1 cellular context compared by ENCODE assay signal in genomic region chr9:36625006-36625600, GRCh38.
TF ChIP-seq lines count a peak whose summit lies in the region.

No MANE protein-coding gene starts in this region.

TF ChIP-seq in HCT116, 20 proteins besides CTCF, POLR2A, EP300 and RAD21 (continued from another document):
- TF ChIP-seq REST (IDR thresholded peaks at IDR 0.05; ENCODE audit: low read depth) (no peak), POLR2AphosphoS5 (IDR thresholded peaks at IDR 0.05; ENCODE audit: low read depth, low read length) (no peak), EZH2phosphoT487 (IDR thresholded peaks at IDR 0.05; ENCODE audit: borderline replicate concordance) (no peak), YY1 (IDR thresholded peaks at IDR 0.05; ENCODE audit: extremely low read depth, insufficient replicate concordance, low read depth, low read length) (no peak), MAX (IDR thresholded peaks at IDR 0.05) (no peak), JUND (IDR thresholded peaks at IDR 0.05) (no peak)
